ENCODE assay signal across 8 cellular contexts in genomic region chr3:156151824-156152428, GRCh38. TPM values are rescaled to one million over a fixed set of nuclear protein-coding genes. Genes with fewer than 3 reads are reported as not detected.
A peak's percentile ranks its signal among the peaks of the same experiment; 100 is the strongest.
DNase-seq lines count a peak whose midpoint lies in the region; ATAC-seq and TF ChIP-seq lines count a peak whose summit lies in the region.

No MANE protein-coding gene starts in this region.

- TF ChIP-seq CTCF in GM12865 (IDR thresholded peaks at IDR 0.05; ENCODE audit: insufficient read depth, low read depth, low read length, missing control alignments) (peak; percentile 83), lower lobe of right lung (IDR thresholded peaks at IDR 0.05) (peak; percentile 70)

- no peaks in the 10 kb centered on the region for H3K36me3 ChIP-seq in lower lobe of right lung

- H3K4me3 ChIP-seq in GM12865 (ENCODE audit: low read depth, low read length) (no peak overlapping the region), lower lobe of right lung (no peak overlapping the region)

- no peaks in the 10 kb centered on the region for H3K9me3 ChIP-seq in lower lobe of right lung

- DNase-seq in GM12865 (ENCODE audit: low read depth) (peak; percentile 77), NCI-H226 (peak; percentile 55), dedifferentiated amniotic fluid mesenchymal stem cell (ENCODE audit: extremely low spot score) (peak; percentile 29), lower lobe of right lung (peak; percentile 68)
- DNase-seq in activated CD4-positive, alpha-beta T cell treated with anti-CD3 and anti-CD28 coated beads for 4 hours, result peak; percentile 33 to 44
- DNase-seq in stimulated activated CD8-positive, alpha-beta memory T cell treated with anti-CD3 and anti-CD28 coated beads, Interleukin-12 subunit alpha, Interleukin-12 subunit beta, amount 100 ng/mL, for 24 hours (ENCODE audit: extremely low read depth), result peak; percentile 15

- peaks cover 27% of the 10 kb centered on the region for H3K4me1 ChIP-seq in lower lobe of right lung

- H3K27ac ChIP-seq in lower lobe of right lung, result no peak overlapping the region

- ATAC-seq in HG02885 (IDR thresholded peaks at IDR 0.05; ENCODE audit: poor library complexity, unreplicated experiment) (peak; percentile 71), lower lobe of right lung (peak; percentile 85 to 91), GM21515 (IDR thresholded peaks at IDR 0.05; ENCODE audit: unreplicated experiment) (no peak)

- no peaks in the 10 kb centered on the region for H3K27me3 ChIP-seq in lower lobe of right lung (ENCODE audit: low read depth)

- intact Hi-C loops in lower lobe of right lung (cut with DNase I), result loop anchor here (10.0 kb wide), 1 partner anchor 373 kb away; no protein-coding TSS in a partner anchor

RNA-seq across cellular contexts. Expression of gene KCNAB1, which starts 31.5 kb away (rescaled TPM):
- total RNA-seq in lower lobe of right lung, result 4.7 TPM

Comparison
In these comparisons a context has a peak if more than half of its experiments do, and no peak if none do; other contexts are left out.
1. DNase-seq: peak in every context shown above with its lines; median percentile 77 in GM12865; 68 in lower lobe of right lung; 55 in NCI-H226; 38 in activated CD4-positive, alpha-beta T cell treated with anti-CD3 and anti-CD28 coated beads for 4 hours; 29 in dedifferentiated amniotic fluid mesenchymal stem cell; 15 in stimulated activated CD8-positive, alpha-beta memory T cell treated with anti-CD3 and anti-CD28 coated beads, Interleukin-12 subunit alpha, Interleukin-12 subunit beta, amount 100 ng/mL, for 24 hours.